11 cellular contexts compared by ENCODE assay signal in the genomic region with DNA sequence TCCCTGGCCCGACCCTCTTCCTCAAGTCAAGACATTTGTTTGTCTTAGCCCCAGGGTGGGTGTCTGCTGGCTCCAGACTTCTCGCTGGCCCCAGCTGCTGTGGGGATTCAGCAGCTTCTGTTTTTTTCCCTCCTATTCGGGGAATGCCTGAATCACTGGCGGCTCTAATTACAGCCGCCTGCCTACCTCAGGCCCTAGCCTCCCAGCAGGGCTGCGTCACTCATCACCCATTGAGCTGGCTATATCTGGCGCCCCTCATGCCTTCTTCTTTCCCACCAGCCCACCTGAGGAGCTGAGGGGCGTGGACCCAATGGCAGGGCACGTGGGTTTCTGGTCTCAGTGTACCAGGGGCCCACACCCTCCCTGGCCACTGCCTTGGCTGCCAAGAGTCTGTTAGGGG. TPM values are rescaled to one million over a fixed set of nuclear protein-coding genes. Genes with fewer than 3 reads are reported as not detected.
DNase-seq lines count a peak whose midpoint lies in the region; ATAC-seq and TF ChIP-seq lines count a peak whose summit lies in the region.
"Had no signal": no experiment of that assay in that cellular context is flagged by ENCODE, and none has a peak within 500 bp of the region (broad histone marks: within the 10 kb centered on the region; RNA-seq: fewer than 3 reads in every experiment).

No MANE protein-coding gene starts in this region.

- H4K20me1 ChIP-seq in neural progenitor cell (ENCODE audit: low read depth): no peaks in the 10 kb centered on the region

- peaks cover 7% of the 10 kb centered on the region for H3K27me3 Mint-ChIP-seq in neural progenitor cell (ENCODE audit: insufficient read depth, low read depth)

- no peaks in the 10 kb centered on the region for H3K79me2 ChIP-seq in neural progenitor cell (ENCODE audit: low read depth)

- H3K9me3 ChIP-seq in neural progenitor cell (ENCODE audit: low read depth): no peaks in the 10 kb centered on the region
- H3K9me3 ChIP-seq: tibial nerve had no signal

- H3K27me3 ChIP-seq in neural progenitor cell: no peaks in the 10 kb centered on the region
- H3K27me3 ChIP-seq: tibial nerve had no signal

- peak overlapping the region; percentile 53 for H3K4me3 Mint-ChIP-seq in neural progenitor cell
- H3K4me3 Mint-ChIP-seq: effector memory CD8-positive, alpha-beta T cell had no signal

- in situ Hi-C loops in astrocyte of the spinal cord (cut with HindIII; ENCODE audit: low sequenced_read_pairs): no loop called here

- H3K9ac ChIP-seq in neural progenitor cell: no peak overlapping the region

- H3K4me3 ChIP-seq in astrocyte of the spinal cord (ENCODE audit: low read depth, low read length) (no peak overlapping the region), neural progenitor cell (no peak overlapping the region)
- H3K4me3 ChIP-seq: lung, tibial nerve had no signal

- H3K4me1 Mint-ChIP-seq in neural progenitor cell: peaks cover 36% of the 10 kb centered on the region

- H3K27ac Mint-ChIP-seq in neural progenitor cell: peak overlapping the region; percentile 35
- H3K27ac Mint-ChIP-seq: effector memory CD8-positive, alpha-beta T cell had no signal

- no peaks in the 10 kb centered on the region for H3K36me3 ChIP-seq in neural progenitor cell
- H3K36me3 ChIP-seq: tibial nerve had no signal

- peaks cover 8% of the 10 kb centered on the region for H3F3A ChIP-seq in neural progenitor cell (ENCODE audit: low read depth)

- H3K4me2 ChIP-seq in neural progenitor cell: peak overlapping the region; percentile 44

- H3K36me3 Mint-ChIP-seq in neural progenitor cell: no peaks in the 10 kb centered on the region

- no peaks in the 10 kb centered on the region for H3K9me3 Mint-ChIP-seq in neural progenitor cell
- H3K9me3 Mint-ChIP-seq: effector memory CD8-positive, alpha-beta T cell had no signal

- no peak overlapping the region for H3K27ac ChIP-seq in neural progenitor cell
- H3K27ac ChIP-seq: tibial nerve had no signal

- peaks cover 28% of the 10 kb centered on the region for H3K4me1 ChIP-seq in neural progenitor cell

- H2AFZ ChIP-seq in neural progenitor cell (replicated peaks): peak overlapping the region; percentile 55

- TF ChIP-seq CTCF in astrocyte of the spinal cord (IDR thresholded peaks at IDR 0.05; ENCODE audit: low read depth, low read length) (no peak), neural progenitor cell (IDR thresholded peaks at IDR 0.05) (no peak), GM20000 (IDR thresholded peaks at IDR 0.05; ENCODE audit: extremely low read depth, missing control alignments) (no peak)

- ATAC-seq in HG02970 (IDR thresholded peaks at IDR 0.05; ENCODE audit: low FRiP score, unreplicated experiment): no peak
- no peak for ATAC-seq in GM21381 (IDR thresholded peaks at IDR 0.05; ENCODE audit: unreplicated experiment)
- ATAC-seq: effector memory CD8-positive, alpha-beta T cell had no signal

- DNase-seq in GOT3 (lab: John Stamatoyannopoulos, UW) (peak; percentile 18), NCI-H1694 (lab: John Stamatoyannopoulos, UW) (peak; percentile 62), astrocyte of the spinal cord (ENCODE audit: low read depth, low spot score) (peak; percentile 92), neural progenitor cell (ENCODE audit: low spot score) (peak; percentile 73), GM20000 (ENCODE audit: low spot score) (no peak)
- DNase-seq: effector memory CD8-positive, alpha-beta T cell; SW 1271 had no signal

RNA-seq across cellular contexts. Expression of a gene that starts 10.1 kb away (rescaled TPM):
- total RNA-seq in neural progenitor cell (ENCODE audit: low replicate concordance): 0.12 TPM in 1 of 2 replicates, not detected in the other
- total RNA-seq: tibial nerve had no signal

RNA-seq across cellular contexts. Expression of a gene that starts 51.3 kb away (rescaled TPM):
- total RNA-seq in neural progenitor cell (ENCODE audit: low replicate concordance): 3.2 TPM in 1 of 2 replicates, not detected in the other
